ENCODE assay signal across 1 cellular context in genomic region chr15:25239471-25240345, GRCh38.
TF ChIP-seq lines count a peak whose summit lies in the region.

No MANE protein-coding gene starts in this region.

TF ChIP-seq in HepG2, 621 proteins besides CTCF, POLR2A, EP300 and RAD21:
- no peak for TF ChIP-seq ZNF44 (CRISPR knock-in tag; IDR thresholded peaks at IDR 0.05)
- TF ChIP-seq BCL6 (CRISPR knock-in tag; IDR thresholded peaks at IDR 0.05): no peak
- TF ChIP-seq ZNF580 (CRISPR knock-in tag; IDR thresholded peaks at IDR 0.05; ENCODE audit: borderline replicate concordance, low read depth): no peak
- TF ChIP-seq SOX5 (CRISPR knock-in tag; IDR thresholded peaks at IDR 0.05; ENCODE audit: borderline replicate concordance): no peak
- TF ChIP-seq NFAT5 (CRISPR knock-in tag; IDR thresholded peaks at IDR 0.05): no peak
- TF ChIP-seq NR0B2 (CRISPR knock-in tag; IDR thresholded peaks at IDR 0.05): no peak
TF ChIP-seq in HepG2: peak in this region for 0.
